16 cellular contexts compared by ENCODE assay signal in genomic region chr7:52831321-52831720, GRCh38.
DNase-seq lines count a peak whose midpoint lies in the region; FAIRE-seq lines count a peak whose summit lies in the region.
"Had no signal": no experiment of that assay in that cellular context is flagged by ENCODE, and none has a peak within 500 bp of the region (broad histone marks: within the 10 kb centered on the region; RNA-seq: fewer than 3 reads in every experiment).

No MANE protein-coding gene starts in this region.

- DNase-seq in NCI-H1048 (lab: John Stamatoyannopoulos, UW) (peak; percentile 15), RCC 7860 (ENCODE audit: low spot score) (peak; percentile 31), iris pigment epithelial cell (ENCODE audit: low read depth) (peak; percentile 10), renal cortical epithelial cell (ENCODE audit: low read depth) (peak; percentile 76), pons (ENCODE audit: low spot score) (no peak), occipital lobe (lab: John Stamatoyannopoulos, UW) (no peak)
- DNase-seq in stimulated activated CD4-positive, alpha-beta T cell treated with anti-CD3 and anti-CD28 coated beads, Interleukin-2, amount 100 ng/mL, for 24 hours, result no peak
- DNase-seq: DMS 273 treated with DMSO at 0.1 percent for 48 hours, MV-4-11, NCI-H1417 treated with DMSO at 0.1 percent for 48 hours, NCI-H187 treated with DMSO at 0.1 percent for 48 hours, NCI-H446, NCI-H526 treated with DMSO at 0.1 percent for 48 hours, Right ventricle myocardium superior, SW 1271 had no signal

- peak; percentile 84 for FAIRE-seq in RCC 7860 (lab: Jason Lieb, UNC)
- FAIRE-seq: GM12878 had no signal

Comparison
In these comparisons a context has a peak if more than half of its experiments do, and no peak if none do; other contexts are left out.
1. DNase-seq: peak in NCI-H1048 (single experiment), RCC 7860 (single experiment), iris pigment epithelial cell (single experiment) and renal cortical epithelial cell (single experiment); none in stimulated activated CD4-positive, alpha-beta T cell treated with anti-CD3 and anti-CD28 coated beads, Interleukin-2, amount 100 ng/mL, for 24 hours (0 of 2), pons (single experiment) and occipital lobe (single experiment).